ENCODE assay signal across 15 cellular contexts in genomic region chr17:44738214-44738906, GRCh38. TPM values are rescaled to one million over a fixed set of nuclear protein-coding genes. Genes with fewer than 3 reads are reported as not detected.
DNase-seq lines count a peak whose midpoint lies in the region; ATAC-seq and TF ChIP-seq lines count a peak whose summit lies in the region.
"Had no signal": no experiment of that assay in that cellular context is flagged by ENCODE, and none has a peak within 500 bp of the region (broad histone marks: within the 10 kb centered on the region; RNA-seq: fewer than 3 reads in every experiment).

No MANE protein-coding gene starts in this region.

- no peak overlapping the region for H3K27ac ChIP-seq in PC-3 (ENCODE audit: low read length)
- no peak overlapping the region for H3K27ac ChIP-seq in CD8-positive, alpha-beta T cell (ENCODE audit: low read depth, low read length)
- H3K27ac ChIP-seq: brain microvascular endothelial cell, HL-60, PC-9 had no signal

- H3K4me1 Mint-ChIP-seq in CD8-positive, alpha-beta T cell (ENCODE audit: low read depth): no peaks in the 10 kb centered on the region

- no peaks in the 10 kb centered on the region for H3K9me2 ChIP-seq in PC-3 (replicated peaks; ENCODE audit: low read length)

- no TSS peak for BruUV-seq in PC-3 (replicated peaks; lab: Mats Ljungman, UMichigan)

- CTCF ChIA-PET in PC-3 (lab: Charles Lee): no interaction called here
- CTCF ChIA-PET in CD8-positive, alpha-beta T cell (lab: Charles Lee): no interaction called here

- H3K4me3 Mint-ChIP-seq in CD8-positive, alpha-beta T cell: no peak overlapping the region
- H3K4me3 Mint-ChIP-seq: T-helper 1 cell treated with Interleukin-12 subunit alpha and Interleukin-12 subunit beta and Interleukin-4 antibody, amounts not matched to agents 30 μg/mL and 1 μg/mL, for 36 hours had no signal

- H4K20me1 ChIP-seq in PC-3 (ENCODE audit: low read length): no peaks in the 10 kb centered on the region

- peaks cover 17% of the 10 kb centered on the region for H3K36me3 Mint-ChIP-seq in CD8-positive, alpha-beta T cell

- H3K36me3 ChIP-seq in PC-3 (ENCODE audit: low read depth, low read length): peaks cover 29% of the 10 kb centered on the region; the same call in 1 of the 2 replicates
- H3K36me3 ChIP-seq in CD8-positive, alpha-beta T cell (ENCODE audit: insufficient read depth, low read length): no peaks in the 10 kb centered on the region
- H3K36me3 ChIP-seq: brain microvascular endothelial cell had no signal

- ATAC-seq in GM21447 (IDR thresholded peaks at IDR 0.05; ENCODE audit: unreplicated experiment) (peak; percentile 70), PC-3 (peak; percentile 68), GM19452 (IDR thresholded peaks at IDR 0.05; ENCODE audit: unreplicated experiment) (no peak)
- no peak for ATAC-seq in CD8-positive, alpha-beta T cell

- no peak overlapping the region for H3K27ac Mint-ChIP-seq in CD8-positive, alpha-beta T cell
- H3K27ac Mint-ChIP-seq: T-helper 1 cell treated with Interleukin-12 subunit alpha and Interleukin-12 subunit beta and Interleukin-4 antibody, amounts not matched to agents 30 μg/mL and 1 μg/mL, for 36 hours had no signal

- H3K4me2 ChIP-seq in PC-3 (ENCODE audit: low read length): no peak overlapping the region
- H3K4me2 ChIP-seq: PC-9 had no signal

- no peaks in the 10 kb centered on the region for H3K79me2 ChIP-seq in PC-3 (ENCODE audit: low read length)

- no peaks in the 10 kb centered on the region for H3F3A ChIP-seq in PC-3 (ENCODE audit: low read length, unreplicated experiment)

- no peaks in the 10 kb centered on the region for H3K27me3 ChIP-seq in PC-3 (ENCODE audit: low read length)
- no peaks in the 10 kb centered on the region for H3K27me3 ChIP-seq in CD8-positive, alpha-beta T cell (ENCODE audit: insufficient read depth, low read length)
- H3K27me3 ChIP-seq: brain microvascular endothelial cell had no signal

- TF ChIP-seq CTCF in AG10803 (conservative IDR thresholded peaks at IDR 0.05; ENCODE audit: low read length): no peak
- no peak for TF ChIP-seq CTCF in PC-3 (conservative IDR thresholded peaks at IDR 0.05; ENCODE audit: low read depth, low read length)
- no peak for TF ChIP-seq CTCF in CD8-positive, alpha-beta T cell (IDR thresholded peaks at IDR 0.05)

- DNase-seq in AG10803 (ENCODE audit: low read depth): peak; percentile 23
- DNase-seq in PC-3: no peak
- peak; percentile 68 for DNase-seq in foreskin melanocyte
- no peak for DNase-seq in NCI-H146 (lab: John Stamatoyannopoulos, UW)
- DNase-seq in NCI-H774 (lab: John Stamatoyannopoulos, UW): no peak
- DNase-seq in CD8-positive, alpha-beta T cell: no peak
- DNase-seq: activated effector memory CD4-positive, alpha-beta T cell treated with Interleukin-2 at 50 U/mL for 16 hours; AML-193; brain microvascular endothelial cell; DMS79 treated with DMSO at 0.1 percent for 48 hours; PC-9 had no signal

- POLR2A ChIA-PET in PC-3 (lab: Charles Lee; ENCODE audit: unreplicated experiment): no interaction called here
- POLR2A ChIA-PET in CD8-positive, alpha-beta T cell (lab: Charles Lee): interaction anchor here (0.6 kb wide), 1 partner anchor 35 kb away, joined by 3 read pairs; no protein-coding TSS in a partner anchor

- H2AFZ ChIP-seq in PC-3 (ENCODE audit: low read length): no peak overlapping the region
- H2AFZ ChIP-seq: PC-9 had no signal

- no peaks in the 10 kb centered on the region for H3K9me3 Mint-ChIP-seq in CD8-positive, alpha-beta T cell
- H3K9me3 Mint-ChIP-seq: T-helper 1 cell treated with Interleukin-12 subunit alpha and Interleukin-12 subunit beta and Interleukin-4 antibody, amounts not matched to agents 30 μg/mL and 1 μg/mL, for 36 hours had no signal

- H3K4me1 ChIP-seq in PC-3 (ENCODE audit: insufficient read depth, low read length): no peaks in the 10 kb centered on the region
- H3K4me1 ChIP-seq in CD8-positive, alpha-beta T cell (ENCODE audit: insufficient read depth, low read length): no peaks in the 10 kb centered on the region

- no peaks in the 10 kb centered on the region for H3K9me3 ChIP-seq in PC-3 (ENCODE audit: low read length)
- H3K9me3 ChIP-seq in CD8-positive, alpha-beta T cell (ENCODE audit: low read length): no peaks in the 10 kb centered on the region

- H3K4me3 ChIP-seq in AG10803 (ENCODE audit: low read length) (no peak overlapping the region), PC-3 (ENCODE audit: low read length) (no peak overlapping the region)
- no peak overlapping the region for H3K4me3 ChIP-seq in CD8-positive, alpha-beta T cell (ENCODE audit: low read depth, low read length)
- H3K4me3 ChIP-seq: PC-9 had no signal

- no peak overlapping the region for H3K9ac ChIP-seq in PC-3 (ENCODE audit: low read length)

- H3K27me3 Mint-ChIP-seq in CD8-positive, alpha-beta T cell (ENCODE audit: low read depth): no peaks in the 10 kb centered on the region

- intact Hi-C loops in PC-3 (cut with micrococcal nuclease): no loop called here
- intact Hi-C loops in CD8-positive, alpha-beta T cell (cut with DNase I, micrococcal nuclease): no loop called here

RNA-seq across cellular contexts. Expression of gene ADAM11, which starts 20.4 kb away (rescaled TPM):
- 2.7 and 2.9 TPM in 2 replicates for total RNA-seq in PC-3 (2014; rRNA removed)
- total RNA-seq in CD8-positive, alpha-beta T cell: under 1 TPM; 0.64 to 0.76 TPM

RNA-seq across cellular contexts. Expression of gene DBF4B, which starts 29.9 kb away (rescaled TPM):
- 17.9 and 28.6 TPM in 2 replicates for total RNA-seq in PC-3 (2014; rRNA removed)
- 1 to 10 TPM in 1 of 2 experiments, under 1 TPM in 1; 0.71 to 1.3 TPM for total RNA-seq in CD8-positive, alpha-beta T cell

RNA-seq across cellular contexts. Expression of gene CCDC43, which starts 48.8 kb away (rescaled TPM):
- 50.4 and 51.0 TPM in 2 replicates for total RNA-seq in PC-3 (2014; rRNA removed)
- 10 to 100 TPM; 39.1 TPM for total RNA-seq in CD8-positive, alpha-beta T cell

Comparison
In these comparisons a context has a peak if more than half of its experiments do, and no peak if none do; other contexts are left out.
1. DNase-seq: peak in AG10803 (single experiment) and foreskin melanocyte (single experiment); none in PC-3 (single experiment), NCI-H146 (single experiment), NCI-H774 (single experiment) and CD8-positive, alpha-beta T cell (0 of 7).
2. ATAC-seq: peak in GM21447 (single experiment) and PC-3 (single experiment); none in CD8-positive, alpha-beta T cell (single experiment) and GM19452 (single experiment).